ENCODE assay signal across 15 cellular contexts in the genomic region with DNA sequence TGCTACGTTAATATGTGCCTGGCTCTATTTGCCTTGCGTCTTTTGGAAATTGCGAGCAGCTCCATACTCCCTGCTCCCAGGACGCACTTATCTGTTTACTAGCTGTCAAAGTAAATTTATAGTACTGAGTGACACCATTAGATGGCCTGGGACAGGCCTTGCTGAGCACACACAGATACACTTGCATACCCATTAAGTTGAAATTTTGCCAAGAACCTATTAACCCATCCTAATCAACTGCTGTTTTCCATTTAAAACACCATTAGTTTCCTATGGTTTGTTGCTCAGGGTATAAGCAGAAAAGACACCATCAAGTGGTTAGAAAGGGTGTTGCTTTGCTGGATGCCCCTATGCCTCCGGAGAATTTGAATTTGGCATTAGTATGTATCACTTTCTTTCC.
DNase-seq lines count a peak whose midpoint lies in the region; ATAC-seq and TF ChIP-seq lines count a peak whose summit lies in the region.
"Had no signal": no experiment of that assay in that cellular context is flagged by ENCODE, and none has a peak within 500 bp of the region (broad histone marks: within the 10 kb centered on the region; RNA-seq: fewer than 3 reads in every experiment).

No MANE protein-coding gene starts in this region.

- intact Hi-C loops in left lung (cut with DNase I), result no loop called here

- peak; percentile 13; the same call in 1 of the 2 replicates for TF ChIP-seq CTCF in LNCaP clone FGC (IDR thresholded peaks at IDR 0.05; ENCODE audit: control insufficient read depth, extremely low read depth, insufficient read depth)
- TF ChIP-seq CTCF in glutamatergic neuron (IDR thresholded peaks at IDR 0.05; ENCODE audit: partially characterized antibody, unreplicated experiment), result peak; percentile 29
- TF ChIP-seq CTCF in left lung (IDR thresholded peaks at IDR 0.05), result no peak

- H3K27ac ChIP-seq in effector memory CD4-positive, alpha-beta T cell (ENCODE audit: insufficient read depth, low read length, poor library complexity, severe bottlenecking), result no peak overlapping the region
- H3K27ac ChIP-seq in substantia nigra (ENCODE audit: low read depth, low read length, poor library complexity, severe bottlenecking) (no peak overlapping the region), left lung (no peak overlapping the region)
- H3K27ac ChIP-seq: brain microvascular endothelial cell, psoas muscle, tibial artery, WERI-Rb-1 had no signal

- H3K4me1 Mint-ChIP-seq in glutamatergic neuron (ENCODE audit: low read depth, unreplicated experiment), result peaks cover 3% of the 10 kb centered on the region
- H3K4me1 Mint-ChIP-seq: activated naive CD4-positive, alpha-beta T cell treated with anti-CD3 and anti-CD28 coated beads, Interleukin-2, amount 10 ng/mL, durations not matched to agents 7 days and 5 days had no signal

- no peak overlapping the region for H3K27ac Mint-ChIP-seq in glutamatergic neuron (ENCODE audit: unreplicated experiment)
- H3K27ac Mint-ChIP-seq: activated naive CD4-positive, alpha-beta T cell treated with anti-CD3 and anti-CD28 coated beads, Interleukin-2, amount 10 ng/mL, durations not matched to agents 7 days and 5 days had no signal

- no peak for ATAC-seq in left lung
- ATAC-seq: psoas muscle had no signal

- H3K4me3 Mint-ChIP-seq in glutamatergic neuron (ENCODE audit: unreplicated experiment), result no peak overlapping the region
- H3K4me3 Mint-ChIP-seq: activated naive CD4-positive, alpha-beta T cell treated with anti-CD3 and anti-CD28 coated beads, Interleukin-2, amount 10 ng/mL, durations not matched to agents 7 days and 5 days had no signal

- H3K27me3 ChIP-seq in effector memory CD4-positive, alpha-beta T cell (replicated peaks; ENCODE audit: control insufficient read depth, insufficient read depth, low read length, poor library complexity, severe bottlenecking), result no peaks in the 10 kb centered on the region
- H3K27me3 ChIP-seq in left lung, result no peaks in the 10 kb centered on the region
- H3K27me3 ChIP-seq: brain microvascular endothelial cell, tibial artery had no signal

- H3K36me3 Mint-ChIP-seq in glutamatergic neuron (ENCODE audit: unreplicated experiment), result no peaks in the 10 kb centered on the region
- H3K36me3 Mint-ChIP-seq: activated naive CD4-positive, alpha-beta T cell treated with anti-CD3 and anti-CD28 coated beads, Interleukin-2, amount 10 ng/mL, durations not matched to agents 7 days and 5 days had no signal

- H3K9me3 ChIP-seq in effector memory CD4-positive, alpha-beta T cell (ENCODE audit: control insufficient read depth, low read length), result no peaks in the 10 kb centered on the region
- H3K9me3 ChIP-seq in left lung, result no peaks in the 10 kb centered on the region
- H3K9me3 ChIP-seq: psoas muscle, tibial artery had no signal

- no peaks in the 10 kb centered on the region for H3K9me3 Mint-ChIP-seq in glutamatergic neuron (ENCODE audit: unreplicated experiment)
- H3K9me3 Mint-ChIP-seq: activated naive CD4-positive, alpha-beta T cell treated with anti-CD3 and anti-CD28 coated beads, Interleukin-2, amount 10 ng/mL, durations not matched to agents 7 days and 5 days had no signal

- H3K4me1 ChIP-seq in effector memory CD4-positive, alpha-beta T cell (ENCODE audit: control insufficient read depth, insufficient read depth, low read length, poor library complexity, severe bottlenecking), result no peaks in the 10 kb centered on the region
- H3K4me1 ChIP-seq in left lung, result no peaks in the 10 kb centered on the region
- H3K4me1 ChIP-seq: psoas muscle, tibial artery had no signal

- DNase-seq in DMS153 treated with DMSO at 0.1 percent for 48 hours (lab: John Stamatoyannopoulos, UW; ENCODE audit: unreplicated experiment) (peak; percentile 88), LNCaP clone FGC (ENCODE audit: low read depth) (peak; percentile 45), NCI-H774 (lab: John Stamatoyannopoulos, UW) (peak; percentile 68), glutamatergic neuron (no peak), substantia nigra (lab: John Stamatoyannopoulos, UW) (no peak), glomerular visceral epithelial cell (ENCODE audit: extremely low spot score) (no peak), left lung (no peak)
- DNase-seq in effector memory CD4-positive, alpha-beta T cell, result no peak
- DNase-seq: activated naive CD4-positive, alpha-beta T cell treated with anti-CD3 and anti-CD28 coated beads, Interleukin-2, amount 10 ng/mL, durations not matched to agents 7 days and 5 days; brain microvascular endothelial cell; DMS 273 treated with DMSO at 0.1 percent for 48 hours; kidney; psoas muscle; tibial artery; WERI-Rb-1 had no signal

- H3K27me3 Mint-ChIP-seq in glutamatergic neuron (ENCODE audit: unreplicated experiment), result no peaks in the 10 kb centered on the region
- H3K27me3 Mint-ChIP-seq: activated naive CD4-positive, alpha-beta T cell treated with anti-CD3 and anti-CD28 coated beads, Interleukin-2, amount 10 ng/mL, durations not matched to agents 7 days and 5 days had no signal

- H3K4me3 ChIP-seq in LNCaP clone FGC (ENCODE audit: low read depth, low read length), result no peak overlapping the region
- H3K4me3 ChIP-seq in effector memory CD4-positive, alpha-beta T cell (ENCODE audit: insufficient read depth, low read depth, low read length, poor library complexity, severe bottlenecking), result no peak overlapping the region
- no peak overlapping the region for H3K4me3 ChIP-seq in left lung
- H3K4me3 ChIP-seq: psoas muscle, tibial artery had no signal

- no peaks in the 10 kb centered on the region for H3K36me3 ChIP-seq in effector memory CD4-positive, alpha-beta T cell (ENCODE audit: control insufficient read depth, insufficient read depth, low read length)
- no peaks in the 10 kb centered on the region for H3K36me3 ChIP-seq in left lung
- H3K36me3 ChIP-seq: brain microvascular endothelial cell, tibial artery, WERI-Rb-1 had no signal

Comparison
In these comparisons a context has a peak if more than half of its experiments do, and no peak if none do; other contexts are left out.
1. DNase-seq: peak in DMS153 treated with DMSO at 0.1 percent for 48 hours (single experiment), LNCaP clone FGC (single experiment) and NCI-H774 (single experiment); none in glutamatergic neuron (single experiment), effector memory CD4-positive, alpha-beta T cell (0 of 3), substantia nigra (0 of 49), glomerular visceral epithelial cell (single experiment) and left lung (0 of 2).
2. CTCF ChIP-seq: peak in LNCaP clone FGC (single experiment) and glutamatergic neuron (single experiment); none in left lung (0 of 2).